In the genomic region with DNA sequence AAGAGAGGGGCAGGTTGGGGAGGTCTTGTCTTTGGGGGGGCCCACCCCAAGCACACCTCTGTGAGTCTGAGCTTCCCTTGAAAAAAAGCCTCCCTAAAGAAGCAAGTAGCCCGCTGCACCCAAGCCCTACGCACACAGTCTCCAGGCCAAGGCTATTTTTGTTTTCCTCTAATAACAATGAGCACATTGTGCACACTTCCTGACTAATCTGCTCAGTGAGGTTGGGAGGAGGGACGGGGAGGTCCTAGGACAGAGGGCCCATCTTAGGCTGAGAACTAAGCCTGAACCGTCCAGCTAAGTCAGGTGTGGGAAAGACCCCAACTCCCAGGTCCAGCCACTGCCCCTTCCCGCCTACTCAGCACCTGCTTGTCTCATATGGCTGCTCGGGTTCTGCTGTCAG, we compare ENCODE assay signal across 10 cellular contexts.
A peak's percentile ranks its signal among the peaks of the same experiment; 100 is the strongest.
DNase-seq lines count a peak whose midpoint lies in the region; TF ChIP-seq lines count a peak whose summit lies in the region.
"Had no signal": no experiment of that assay in that cellular context is flagged by ENCODE, and none has a peak within 500 bp of the region (broad histone marks: within the 10 kb centered on the region; RNA-seq: fewer than 3 reads in every experiment).

No MANE protein-coding gene starts in this region.

- no peaks in the 10 kb centered on the region for H3K27me3 ChIP-seq in ACC112 (ENCODE audit: insufficient read depth, low read length)

- peaks cover 5% of the 10 kb centered on the region for H3K36me3 Mint-ChIP-seq in nephron progenitor cell (ENCODE audit: low read depth)

- peaks cover 5% of the 10 kb centered on the region for H3K9me3 Mint-ChIP-seq in nephron progenitor cell
- H3K9me3 Mint-ChIP-seq: activated CD4-positive, alpha-beta T cell treated with anti-CD3 and anti-CD28 coated beads, Interleukin-2, amount 10 ng/mL, durations not matched to agents 24 days and 14 days had no signal

- H3K4me3 ChIP-seq in ACC112 (ENCODE audit: low read depth, low read length) (peak overlapping the region; percentile 34; the same call in 1 of the 2 replicates), fibroblast of the aortic adventitia (ENCODE audit: low read depth, low read length) (no peak overlapping the region)
- H3K4me3 ChIP-seq: A549 had no signal

- no peak overlapping the region for H2AFZ ChIP-seq in ACC112 (ENCODE audit: low read length, unreplicated experiment)

- TF ChIP-seq CTCF in RWPE1 (conservative IDR thresholded peaks at IDR 0.05; ENCODE audit: low read depth) (no peak), fibroblast of the aortic adventitia (IDR thresholded peaks at IDR 0.05; ENCODE audit: insufficient read depth, low read length) (no peak), nephron progenitor cell (IDR thresholded peaks at IDR 0.05) (no peak)

- POLR2A ChIA-PET in RWPE1 (lab: Yijun Ruan, JAX; ENCODE audit: low non-redundant PET) = no interaction called here

- H3K36me3 ChIP-seq in ACC112 (ENCODE audit: insufficient read depth, low read length) = no peaks in the 10 kb centered on the region

- H3K4me3 Mint-ChIP-seq in nephron progenitor cell = no peak overlapping the region
- H3K4me3 Mint-ChIP-seq: activated CD4-positive, alpha-beta T cell treated with anti-CD3 and anti-CD28 coated beads, Interleukin-2, amount 10 ng/mL, durations not matched to agents 24 days and 14 days had no signal

- H3K4me1 ChIP-seq in ACC112 (ENCODE audit: control insufficient read depth, insufficient read depth, low read length, unreplicated experiment) = peaks cover 32% of the 10 kb centered on the region
- H3K4me1 ChIP-seq: A549 had no signal

- peaks cover 6% of the 10 kb centered on the region for H3K27me3 Mint-ChIP-seq in nephron progenitor cell (ENCODE audit: low read depth, poor library complexity)
- H3K27me3 Mint-ChIP-seq: activated CD4-positive, alpha-beta T cell treated with anti-CD3 and anti-CD28 coated beads, Interleukin-2, amount 10 ng/mL, durations not matched to agents 24 days and 14 days had no signal

- DNase-seq in RWPE1 (ENCODE audit: low spot score) (no peak), fibroblast of the aortic adventitia (ENCODE audit: low read depth) (peak; percentile 75), nephron progenitor cell (no peak), activated gamma-delta T cell (lab: John Stamatoyannopoulos, UW) (no peak), LoVo (ENCODE audit: low spot score) (no peak), NCI-H146 (lab: John Stamatoyannopoulos, UW) (no peak), cortex of kidney (lab: John Stamatoyannopoulos, UW) (no peak)
- DNase-seq: activated CD4-positive, alpha-beta T cell treated with anti-CD3 and anti-CD28 coated beads, Interleukin-2, amount 10 ng/mL, durations not matched to agents 24 days and 14 days had no signal

- CTCF ChIA-PET in RWPE1 (lab: Yijun Ruan, JAX) = interaction anchor here (1.0 kb wide), 1 partner anchor 35 kb away, joined by 5 read pairs; no protein-coding TSS in a partner anchor

- H3K27ac ChIP-seq in ACC112 (ENCODE audit: low read depth, low read length) = peak overlapping the region; percentile 87
- peak overlapping the region; percentile 84 for H3K27ac ChIP-seq in RWPE1
- H3K27ac ChIP-seq: A549 had no signal

- peak overlapping the region; percentile 71 for H3K27ac Mint-ChIP-seq in nephron progenitor cell
- H3K27ac Mint-ChIP-seq: activated CD4-positive, alpha-beta T cell treated with anti-CD3 and anti-CD28 coated beads, Interleukin-2, amount 10 ng/mL, durations not matched to agents 24 days and 14 days had no signal

- H3K79me2 ChIP-seq in ACC112 (ENCODE audit: control insufficient read depth, insufficient read depth, low read length, unreplicated experiment) = no peaks in the 10 kb centered on the region

- H3K4me1 Mint-ChIP-seq in nephron progenitor cell = peaks cover 66% of the 10 kb centered on the region
